ENCODE assay signal across 22 cellular contexts in genomic region chr5:180345781-180346180, GRCh38.
"Had no signal": no experiment of that assay in that cellular context is flagged by ENCODE, and none has a peak within 500 bp of the region (broad histone marks: within the 10 kb centered on the region; RNA-seq: fewer than 3 reads in every experiment).

No MANE protein-coding gene starts in this region.

- H3K27ac ChIP-seq: coronary artery, foreskin keratinocyte, left ventricle myocardium inferior, suprapubic skin, thyroid gland had no signal

- H3K27me3 ChIP-seq: suprapubic skin, thyroid gland had no signal

- H3K36me3 Mint-ChIP-seq: naive B cell; stimulated activated effector memory CD8-positive, alpha-beta T cell treated with anti-CD3 and anti-CD28 coated beads, Interleukin-12 subunit alpha, Interleukin-12 subunit beta, amount 100 ng/mL, for 72 hours; type B pancreatic cell had no signal

- H3K4me1 ChIP-seq: foreskin keratinocyte had no signal

- DNase-seq: effector CD4-positive, alpha-beta T cell; endodermal cell; erythroblast; foreskin keratinocyte; head of caudate nucleus; hypothalamus; islet precursor cell; left ventricle myocardium inferior; mesendoderm; naive B cell; small intestine; stimulated activated CD4-positive, alpha-beta T cell treated with anti-CD3 and anti-CD28 coated beads, Interleukin-4, amount 100 ng/mL, for 1 hour; stimulated activated CD8-positive, alpha-beta memory T cell treated with anti-CD3 and anti-CD28 coated beads, Interleukin-4, amount 100 ng/mL, for 48 hours; stimulated activated naive CD8-positive, alpha-beta T cell treated with anti-CD3 and anti-CD28 coated beads, Interleukin-15, Interleukin-2, amounts not matched to agents 100 U/mL and 50 U/mL, for 24 hours; thyroid gland had no signal

- H3K27ac Mint-ChIP-seq: endodermal cell; naive B cell; nephron; stimulated activated effector memory CD8-positive, alpha-beta T cell treated with anti-CD3 and anti-CD28 coated beads, Interleukin-12 subunit alpha, Interleukin-12 subunit beta, amount 100 ng/mL, for 72 hours; type B pancreatic cell had no signal

- H3K4me3 Mint-ChIP-seq: endodermal cell; naive B cell; nephron; stimulated activated effector memory CD8-positive, alpha-beta T cell treated with anti-CD3 and anti-CD28 coated beads, Interleukin-12 subunit alpha, Interleukin-12 subunit beta, amount 100 ng/mL, for 72 hours; type B pancreatic cell had no signal

- H3K4me1 Mint-ChIP-seq: naive B cell had no signal

- H3K9me3 ChIP-seq: left ventricle myocardium inferior, suprapubic skin, thyroid gland had no signal

- H3K9me3 Mint-ChIP-seq: endodermal cell; naive B cell; nephron; stimulated activated effector memory CD8-positive, alpha-beta T cell treated with anti-CD3 and anti-CD28 coated beads, Interleukin-12 subunit alpha, Interleukin-12 subunit beta, amount 100 ng/mL, for 72 hours; type B pancreatic cell had no signal

- H3K36me3 ChIP-seq: left ventricle myocardium inferior, suprapubic skin, thyroid gland had no signal

- ATAC-seq: foreskin keratinocyte; stimulated activated effector memory CD8-positive, alpha-beta T cell treated with anti-CD3 and anti-CD28 coated beads, Interleukin-12 subunit alpha, Interleukin-12 subunit beta, amount 100 ng/mL, for 72 hours; stimulated activated naive CD8-positive, alpha-beta T cell treated with anti-CD3 and anti-CD28 coated beads, Interleukin-15, Interleukin-2, amounts not matched to agents 100 U/mL and 50 U/mL, for 24 hours had no signal

- H3K4me3 ChIP-seq: coronary artery, left ventricle myocardium inferior, suprapubic skin, thyroid gland had no signal

- FAIRE-seq: endothelial cell of umbilical vein, small intestine, urothelium cell line had no signal
